In genomic region chr16:1980026-1980769, GRCh38 we compare ENCODE assay signal across 1 cellular context.
A peak's percentile ranks its signal among the peaks of the same experiment; 100 is the strongest.
TF ChIP-seq lines count a peak whose summit lies in the region.

No MANE protein-coding gene starts in this region.

TF ChIP-seq in H1, 55 proteins besides CTCF, POLR2A, EP300 and RAD21:
- no peak for TF ChIP-seq SP1 (IDR thresholded peaks at IDR 0.05; ENCODE audit: low read depth, low read length)
- 0 out of 2 replicates have a peak, but pooled peaks have one; percentile 18 for TF ChIP-seq GABPA (IDR thresholded peaks at IDR 0.05; ENCODE audit: borderline replicate concordance, insufficient read depth, low read length)
- 0 out of 2 replicates have a peak, but pooled peaks have one; percentile 30 for TF ChIP-seq POLR2AphosphoS5 (IDR thresholded peaks at IDR 0.05; ENCODE audit: low read depth, low read length)
- TF ChIP-seq MAFK (IDR thresholded peaks at IDR 0.05; ENCODE audit: low read depth, low read length) = no peak
- no peak for TF ChIP-seq POU5F1 (IDR thresholded peaks at IDR 0.05; ENCODE audit: low read depth, low read length)
- TF ChIP-seq MAX (IDR thresholded peaks at IDR 0.05) = peak; percentile 80
- TF ChIP-seq BRCA1 (IDR thresholded peaks at IDR 0.05; ENCODE audit: low read depth, low read length) = no peak
- TF ChIP-seq E2F6 (IDR thresholded peaks at IDR 0.05) = peak; percentile 89
- TF ChIP-seq SIX5 (IDR thresholded peaks at IDR 0.05; ENCODE audit: low read depth, low read length) = no peak
- TF ChIP-seq JUND (IDR thresholded peaks at IDR 0.05; ENCODE audit: low read length) = no peak
- no peak for TF ChIP-seq KDM1A (IDR thresholded peaks at IDR 0.05; ENCODE audit: borderline replicate concordance, low read length)
- TF ChIP-seq HDAC2 (IDR thresholded peaks at IDR 0.05; ENCODE audit: borderline replicate concordance in 1 of 2, low read depth in 2 of 2, low read length in 2 of 2) = no peak
- peak; percentile 12 for TF ChIP-seq KDM4A (IDR thresholded peaks at IDR 0.05; ENCODE audit: low read depth, low read length, severe bottlenecking)
- no peak for TF ChIP-seq EGR1 (IDR thresholded peaks at IDR 0.05; ENCODE audit: borderline replicate concordance, low read depth, low read length)
- TF ChIP-seq RBBP5 (IDR thresholded peaks at IDR 0.05; ENCODE audit: borderline replicate concordance, low read depth, low read length) = peak; percentile 17; the same call in 1 of the 2 replicates
TF ChIP-seq in H1: peak in this region for 6.
